ENCODE assay signal across 22 cellular contexts in genomic region chr2:145851730-145852129, GRCh38.
"Had no signal": no experiment of that assay in that cellular context is flagged by ENCODE, and none has a peak within 500 bp of the region (broad histone marks: within the 10 kb centered on the region; RNA-seq: fewer than 3 reads in every experiment).

No MANE protein-coding gene starts in this region.

- ATAC-seq: gastrocnemius medialis; heart right ventricle; left lobe of liver; naive thymus-derived CD8-positive, alpha-beta T cell; stimulated activated effector memory CD8-positive, alpha-beta T cell treated with anti-CD3 and anti-CD28 coated beads, Interleukin-12 subunit alpha, Interleukin-12 subunit beta, amount 100 ng/mL, for 72 hours; T-cell had no signal

- H3K4me3 Mint-ChIP-seq: brain; naive thymus-derived CD8-positive, alpha-beta T cell; stimulated activated effector memory CD8-positive, alpha-beta T cell treated with anti-CD3 and anti-CD28 coated beads, Interleukin-12 subunit alpha, Interleukin-12 subunit beta, amount 100 ng/mL, for 72 hours; T-cell had no signal

- DNase-seq: activated CD4-positive, alpha-beta T cell treated with anti-CD3 and anti-CD28 coated beads, Interleukin-2, amount 50 U/mL, for 4 hours; activated CD4-positive, CD25-positive, alpha-beta regulatory T cell treated with anti-CD3 and anti-CD28 coated beads, Interleukin-2, amount 50 U/mL, for 72 hours; activated naive CD4-positive, alpha-beta T cell treated with anti-CD3 and anti-CD28 coated beads, Interleukin-2, amount 50 U/mL, for 16 hours; amniotic stem cell; central memory CD4-positive, alpha-beta T cell; cortex of kidney; effector CD4-positive, alpha-beta T cell; esophagus squamous epithelium; gastrocnemius medialis; heart right ventricle; naive thymus-derived CD8-positive, alpha-beta T cell; posterior cingulate gyrus; retina; SK-N-SH; T-cell; T1000; transverse colon had no signal

- H3K27me3 Mint-ChIP-seq: brain; naive thymus-derived CD8-positive, alpha-beta T cell; T-cell had no signal

- H3K27ac ChIP-seq: gastrocnemius medialis, heart right ventricle had no signal

- H3K4me2 ChIP-seq: SK-N-SH had no signal

- H3K9me3 Mint-ChIP-seq: activated T-helper 2 cell treated with anti-CD3 and anti-CD28 coated beads, Interferon-gamma antibody, Interleukin-2, Interleukin-4, amounts not matched to agents 10 μg/mL and 5 μg/mL and 100 μg/mL, durations not matched to agents 14 hours and 24 hours and 36 hours; brain had no signal

- H3K4me1 ChIP-seq: esophagus squamous epithelium, gastrocnemius medialis, heart right ventricle, transverse colon had no signal

- H3K4me3 ChIP-seq: esophagus squamous epithelium, gastrocnemius medialis, heart right ventricle, transverse colon had no signal

- H3K9ac ChIP-seq: SK-N-SH had no signal

- H3K36me3 ChIP-seq: esophagus squamous epithelium, gastrocnemius medialis, heart right ventricle, transverse colon had no signal

- H3K4me1 Mint-ChIP-seq: brain; naive thymus-derived CD8-positive, alpha-beta T cell; stimulated activated effector memory CD8-positive, alpha-beta T cell treated with anti-CD3 and anti-CD28 coated beads, Interleukin-12 subunit alpha, Interleukin-12 subunit beta, amount 100 ng/mL, for 72 hours; T-cell had no signal

- H3K27me3 ChIP-seq: esophagus squamous epithelium, gastrocnemius medialis, heart right ventricle, transverse colon had no signal

- H3K27ac Mint-ChIP-seq: activated T-helper 2 cell treated with anti-CD3 and anti-CD28 coated beads, Interferon-gamma antibody, Interleukin-2, Interleukin-4, amounts not matched to agents 10 μg/mL and 5 μg/mL and 100 μg/mL, durations not matched to agents 14 hours and 24 hours and 36 hours; brain; naive thymus-derived CD8-positive, alpha-beta T cell; stimulated activated effector memory CD8-positive, alpha-beta T cell treated with anti-CD3 and anti-CD28 coated beads, Interleukin-12 subunit alpha, Interleukin-12 subunit beta, amount 100 ng/mL, for 72 hours; T-cell had no signal

- FAIRE-seq: islet of Langerhans had no signal

- H3K9me3 ChIP-seq: esophagus squamous epithelium, gastrocnemius medialis, heart right ventricle, SK-N-SH, transverse colon had no signal

- H3K36me3 Mint-ChIP-seq: brain; naive thymus-derived CD8-positive, alpha-beta T cell; stimulated activated effector memory CD8-positive, alpha-beta T cell treated with anti-CD3 and anti-CD28 coated beads, Interleukin-12 subunit alpha, Interleukin-12 subunit beta, amount 100 ng/mL, for 72 hours; T-cell had no signal
